1 cellular context compared by ENCODE assay signal in genomic region chr7:150382844-150383225, GRCh38.
TF ChIP-seq lines count a peak whose summit lies in the region.

No MANE protein-coding gene starts in this region.

TF ChIP-seq in SK-N-SH, 30 proteins besides CTCF, POLR2A, EP300 and RAD21:
- TF ChIP-seq RXRA (IDR thresholded peaks at IDR 0.05; ENCODE audit: borderline replicate concordance, low read depth) (no peak), TCF12 (IDR thresholded peaks at IDR 0.05) (peak; percentile 38; the same call in 1 of the 2 replicates), RCOR1 (IDR thresholded peaks at IDR 0.05; ENCODE audit: low read length) (no peak)
